22 cellular contexts compared by ENCODE assay signal in genomic region chr21:27164208-27165172, GRCh38.
"Had no signal": no experiment of that assay in that cellular context is flagged by ENCODE, and none has a peak within 500 bp of the region (broad histone marks: within the 10 kb centered on the region; RNA-seq: fewer than 3 reads in every experiment).

No MANE protein-coding gene starts in this region.

- H3K27ac ChIP-seq: adrenal gland, coronary artery, gastroesophageal sphincter, left lung, neutrophil, pancreas, testis had no signal

- FAIRE-seq: astrocyte, kidney, pancreas, small intestine had no signal

- ATAC-seq: activated naive CD4-positive, alpha-beta T cell treated with anti-CD3 and anti-CD28 coated beads, Interleukin-2, amount 50 U/mL, for 72 hours; gastroesophageal sphincter; left lung; natural killer cell; sciatic nerve; stimulated activated memory B cell treated with anti-CD40 and anti-IgM and Interleukin-4, amounts not matched to agents 10 μg/mL and 1 μg/mL and 100 μg/mL, for 72 hours; WTC11 had no signal

- H3K27me3 ChIP-seq: adrenal gland, gastroesophageal sphincter, left lung, neutrophil, pancreas, testis had no signal

- H3K4me3 ChIP-seq: adrenal gland, coronary artery, gastroesophageal sphincter, left lung, lung, pancreas, testis had no signal

- H3K36me3 ChIP-seq: adrenal gland, gastroesophageal sphincter, left lung, neutrophil, pancreas had no signal

- H3K9me3 ChIP-seq: adrenal gland, gastroesophageal sphincter, left lung, neutrophil, pancreas, testis had no signal

- DNase-seq: activated T-cell treated with anti-CD3 and anti-CD28 coated beads, Interleukin-2, amount 50 U/mL, for 1 hour; adrenal gland; cerebellar nuclear complex; kidney; left lung; midbrain; natural killer cell; pancreas; small intestine; stimulated activated CD4-positive, alpha-beta T cell treated with anti-CD3 and anti-CD28 coated beads, Interleukin-15, amount 100 ng/mL, for 24 hours; T1000; testis; trophoblast cell had no signal

- H3K4me1 ChIP-seq: adrenal gland, left lung, pancreas, testis had no signal
